In genomic region chr9:133606722-133607053, GRCh38 we compare ENCODE assay signal across 15 cellular contexts. TPM values are rescaled to one million over a fixed set of nuclear protein-coding genes. Genes with fewer than 3 reads are reported as not detected.
"Had no signal": no experiment of that assay in that cellular context is flagged by ENCODE, and none has a peak within 500 bp of the region (broad histone marks: within the 10 kb centered on the region; RNA-seq: fewer than 3 reads in every experiment).

No MANE protein-coding gene starts in this region.

- H3K4me1 ChIP-seq: adrenal gland had no signal

- ATAC-seq: heart left ventricle had no signal

- H3K27ac ChIP-seq: coronary artery, heart left ventricle, skin epidermis, thyroid gland had no signal

- DNase-seq: activated B cell treated with CpG ODN at 0.5 μM for 24 hours; activated CD4-positive, alpha-beta T cell treated with anti-CD3 and anti-CD28 coated beads, Interleukin-2, amount 50 U/mL, for 1 hour; activated naive CD4-positive, alpha-beta T cell treated with anti-CD3 and anti-CD28 coated beads, Interleukin-2, amount 50 U/mL, for 16 hours; activated T-cell treated with anti-CD3 and anti-CD28 coated beads, Interleukin-2, amount 50 U/mL, for 1 hour; adrenal gland; caudate nucleus; effector CD8-positive, alpha-beta T cell; foreskin melanocyte; heart left ventricle; islet precursor cell; thyroid gland had no signal

- H3K9me3 ChIP-seq: adrenal gland, heart left ventricle, thyroid gland had no signal

- H3K36me3 ChIP-seq: adrenal gland, heart left ventricle, thyroid gland had no signal

- H3K4me3 ChIP-seq: adrenal gland, coronary artery, heart left ventricle, skin epidermis, thyroid gland had no signal

- H3K27me3 ChIP-seq: thyroid gland had no signal

RNA-seq across cellular contexts. Expression of gene FAM163B, which starts 2.5 kb away (rescaled TPM):
- total RNA-seq: activated B cell treated with CpG ODN at 0.5 μM for 24 hours, heart left ventricle, lower leg skin, thyroid gland had no signal

RNA-seq across cellular contexts. Expression of gene DBH, which starts 29.5 kb away (rescaled TPM):
- total RNA-seq: activated B cell treated with CpG ODN at 0.5 μM for 24 hours, mesothelial cell of epicardium had no signal
- polyA plus RNA-seq: heart left ventricle had no signal
